In genomic region chr6:139423970-139424667, GRCh38 we compare ENCODE assay signal across 22 cellular contexts.
"Had no signal": no experiment of that assay in that cellular context is flagged by ENCODE, and none has a peak within 500 bp of the region (broad histone marks: within the 10 kb centered on the region; RNA-seq: fewer than 3 reads in every experiment).

No MANE protein-coding gene starts in this region.

- DNase-seq: effector CD4-positive, alpha-beta T cell; endodermal cell; heart left ventricle; hippocampal formation; kidney glomerular epithelial cell; left lung; lower lobe of right lung; midbrain; occipital lobe; pancreas; right cardiac atrium; stimulated activated CD4-positive, alpha-beta T cell treated with anti-CD3 and anti-CD28 coated beads, Interleukin-4, amount 100 ng/mL, for 1 hour; stimulated activated CD8-positive, alpha-beta memory T cell treated with anti-CD3 and anti-CD28 coated beads, Interleukin-4, amount 100 ng/mL, for 48 hours; tibial artery; upper lobe of left lung; uterus had no signal

- H3K4me1 Mint-ChIP-seq: memory B cell; stimulated activated effector memory CD8-positive, alpha-beta T cell treated with anti-CD3 and anti-CD28 coated beads, Interleukin-12 subunit alpha, Interleukin-12 subunit beta, amount 100 ng/mL, for 72 hours had no signal

- H3K9me3 ChIP-seq: heart left ventricle, left lung, lower lobe of right lung, pancreas, tibial artery, upper lobe of left lung, uterus had no signal

- H3K4me1 ChIP-seq: left lung, lower lobe of right lung, tibial artery, upper lobe of left lung, uterus had no signal

- H3K36me3 ChIP-seq: heart left ventricle, left lung, lower lobe of right lung, pancreas, tibial artery, upper lobe of left lung, uterus had no signal

- H3K4me3 Mint-ChIP-seq: endodermal cell; memory B cell; natural killer cell treated with Interleukin-12 subunit alpha and Interleukin-12 subunit beta and Interleukin-15 and Interleukin-18, amount 100 ng/mL, for 72 hours; stimulated activated effector memory CD8-positive, alpha-beta T cell treated with anti-CD3 and anti-CD28 coated beads, Interleukin-12 subunit alpha, Interleukin-12 subunit beta, amount 100 ng/mL, for 72 hours; stimulated activated naive CD8-positive, alpha-beta T cell treated with anti-CD3 and anti-CD28 coated beads, Interleukin-15, Interleukin-2, amounts not matched to agents 100 ng/mL and 50 ng/mL, for 24 hours had no signal

- H3K27me3 Mint-ChIP-seq: memory B cell; progenitor cell of endocrine pancreas; stimulated activated naive CD8-positive, alpha-beta T cell treated with anti-CD3 and anti-CD28 coated beads, Interleukin-15, Interleukin-2, amounts not matched to agents 100 ng/mL and 50 ng/mL, for 24 hours had no signal

- H3K4me3 ChIP-seq: coronary artery, heart left ventricle, left lung, lower lobe of right lung, pancreas, tibial artery, upper lobe of left lung, uterus had no signal

- H3K9me3 Mint-ChIP-seq: endodermal cell; memory B cell; natural killer cell treated with Interleukin-12 subunit alpha and Interleukin-12 subunit beta and Interleukin-15 and Interleukin-18, amount 100 ng/mL, for 72 hours; stimulated activated effector memory CD8-positive, alpha-beta T cell treated with anti-CD3 and anti-CD28 coated beads, Interleukin-12 subunit alpha, Interleukin-12 subunit beta, amount 100 ng/mL, for 72 hours; stimulated activated naive CD8-positive, alpha-beta T cell treated with anti-CD3 and anti-CD28 coated beads, Interleukin-15, Interleukin-2, amounts not matched to agents 100 ng/mL and 50 ng/mL, for 24 hours had no signal

- H3K27me3 ChIP-seq: heart left ventricle, left lung, pancreas, tibial artery, upper lobe of left lung, uterus had no signal

- H3K36me3 Mint-ChIP-seq: natural killer cell treated with Interleukin-12 subunit alpha and Interleukin-12 subunit beta and Interleukin-15 and Interleukin-18, amount 100 ng/mL, for 72 hours; stimulated activated effector memory CD8-positive, alpha-beta T cell treated with anti-CD3 and anti-CD28 coated beads, Interleukin-12 subunit alpha, Interleukin-12 subunit beta, amount 100 ng/mL, for 72 hours had no signal

- H3K27ac Mint-ChIP-seq: endodermal cell; memory B cell; natural killer cell treated with Interleukin-12 subunit alpha and Interleukin-12 subunit beta and Interleukin-15 and Interleukin-18, amount 100 ng/mL, for 72 hours; progenitor cell of endocrine pancreas; stimulated activated effector memory CD8-positive, alpha-beta T cell treated with anti-CD3 and anti-CD28 coated beads, Interleukin-12 subunit alpha, Interleukin-12 subunit beta, amount 100 ng/mL, for 72 hours; stimulated activated naive CD8-positive, alpha-beta T cell treated with anti-CD3 and anti-CD28 coated beads, Interleukin-15, Interleukin-2, amounts not matched to agents 100 ng/mL and 50 ng/mL, for 24 hours had no signal

- H3K27ac ChIP-seq: coronary artery, heart left ventricle, left lung, lower lobe of right lung, pancreas, tibial artery, upper lobe of left lung, uterus had no signal

- ATAC-seq: heart left ventricle; left lung; lower lobe of right lung; natural killer cell treated with Interleukin-12 subunit alpha and Interleukin-12 subunit beta and Interleukin-15 and Interleukin-18, amount 100 ng/mL, for 72 hours; pancreas; right cardiac atrium; stimulated activated effector memory CD8-positive, alpha-beta T cell treated with anti-CD3 and anti-CD28 coated beads, Interleukin-12 subunit alpha, Interleukin-12 subunit beta, amount 100 ng/mL, for 72 hours had no signal
